In the genomic region with DNA sequence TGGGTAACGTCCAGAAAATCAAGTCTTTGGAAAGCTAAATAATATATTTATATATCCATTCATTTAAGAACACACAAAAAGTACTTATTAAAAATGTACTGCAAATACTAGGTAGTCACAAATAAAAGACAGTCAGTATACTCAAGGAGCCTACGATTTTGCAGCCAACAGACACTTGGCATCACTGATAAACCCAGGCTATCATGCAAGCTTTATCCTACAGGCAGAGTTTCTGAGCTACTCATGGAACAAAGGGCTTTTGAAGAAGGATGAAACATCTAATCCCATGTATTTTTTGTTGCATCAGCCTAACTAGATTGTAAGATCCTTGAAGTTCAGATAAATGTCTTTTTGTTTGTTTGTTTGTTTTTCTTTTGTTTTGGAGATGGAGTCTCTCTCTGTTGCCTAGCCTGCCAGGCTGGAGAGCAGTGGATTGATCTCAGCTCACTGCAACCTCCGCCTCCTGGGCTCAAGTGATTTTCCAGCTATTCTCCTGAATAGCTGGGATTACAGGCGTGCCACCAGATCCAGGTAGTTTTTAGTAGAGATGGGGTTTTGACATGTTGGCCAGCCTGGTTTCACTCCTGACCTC, we compare ENCODE assay signal across 1 cellular context.
TF ChIP-seq lines count a peak whose summit lies in the region.

No MANE protein-coding gene starts in this region.

TF ChIP-seq in GM23338, 12 proteins besides CTCF, POLR2A, EP300 and RAD21 (continued from another document):
- TF ChIP-seq REST (IDR thresholded peaks at IDR 0.05; ENCODE audit: unreplicated experiment) (no peak), EZH2 (IDR thresholded peaks at IDR 0.05; ENCODE audit: low read depth, unreplicated experiment) (no peak), ETS1 (IDR thresholded peaks at IDR 0.05) (no peak)
- TF ChIP-seq, protein P1, sequence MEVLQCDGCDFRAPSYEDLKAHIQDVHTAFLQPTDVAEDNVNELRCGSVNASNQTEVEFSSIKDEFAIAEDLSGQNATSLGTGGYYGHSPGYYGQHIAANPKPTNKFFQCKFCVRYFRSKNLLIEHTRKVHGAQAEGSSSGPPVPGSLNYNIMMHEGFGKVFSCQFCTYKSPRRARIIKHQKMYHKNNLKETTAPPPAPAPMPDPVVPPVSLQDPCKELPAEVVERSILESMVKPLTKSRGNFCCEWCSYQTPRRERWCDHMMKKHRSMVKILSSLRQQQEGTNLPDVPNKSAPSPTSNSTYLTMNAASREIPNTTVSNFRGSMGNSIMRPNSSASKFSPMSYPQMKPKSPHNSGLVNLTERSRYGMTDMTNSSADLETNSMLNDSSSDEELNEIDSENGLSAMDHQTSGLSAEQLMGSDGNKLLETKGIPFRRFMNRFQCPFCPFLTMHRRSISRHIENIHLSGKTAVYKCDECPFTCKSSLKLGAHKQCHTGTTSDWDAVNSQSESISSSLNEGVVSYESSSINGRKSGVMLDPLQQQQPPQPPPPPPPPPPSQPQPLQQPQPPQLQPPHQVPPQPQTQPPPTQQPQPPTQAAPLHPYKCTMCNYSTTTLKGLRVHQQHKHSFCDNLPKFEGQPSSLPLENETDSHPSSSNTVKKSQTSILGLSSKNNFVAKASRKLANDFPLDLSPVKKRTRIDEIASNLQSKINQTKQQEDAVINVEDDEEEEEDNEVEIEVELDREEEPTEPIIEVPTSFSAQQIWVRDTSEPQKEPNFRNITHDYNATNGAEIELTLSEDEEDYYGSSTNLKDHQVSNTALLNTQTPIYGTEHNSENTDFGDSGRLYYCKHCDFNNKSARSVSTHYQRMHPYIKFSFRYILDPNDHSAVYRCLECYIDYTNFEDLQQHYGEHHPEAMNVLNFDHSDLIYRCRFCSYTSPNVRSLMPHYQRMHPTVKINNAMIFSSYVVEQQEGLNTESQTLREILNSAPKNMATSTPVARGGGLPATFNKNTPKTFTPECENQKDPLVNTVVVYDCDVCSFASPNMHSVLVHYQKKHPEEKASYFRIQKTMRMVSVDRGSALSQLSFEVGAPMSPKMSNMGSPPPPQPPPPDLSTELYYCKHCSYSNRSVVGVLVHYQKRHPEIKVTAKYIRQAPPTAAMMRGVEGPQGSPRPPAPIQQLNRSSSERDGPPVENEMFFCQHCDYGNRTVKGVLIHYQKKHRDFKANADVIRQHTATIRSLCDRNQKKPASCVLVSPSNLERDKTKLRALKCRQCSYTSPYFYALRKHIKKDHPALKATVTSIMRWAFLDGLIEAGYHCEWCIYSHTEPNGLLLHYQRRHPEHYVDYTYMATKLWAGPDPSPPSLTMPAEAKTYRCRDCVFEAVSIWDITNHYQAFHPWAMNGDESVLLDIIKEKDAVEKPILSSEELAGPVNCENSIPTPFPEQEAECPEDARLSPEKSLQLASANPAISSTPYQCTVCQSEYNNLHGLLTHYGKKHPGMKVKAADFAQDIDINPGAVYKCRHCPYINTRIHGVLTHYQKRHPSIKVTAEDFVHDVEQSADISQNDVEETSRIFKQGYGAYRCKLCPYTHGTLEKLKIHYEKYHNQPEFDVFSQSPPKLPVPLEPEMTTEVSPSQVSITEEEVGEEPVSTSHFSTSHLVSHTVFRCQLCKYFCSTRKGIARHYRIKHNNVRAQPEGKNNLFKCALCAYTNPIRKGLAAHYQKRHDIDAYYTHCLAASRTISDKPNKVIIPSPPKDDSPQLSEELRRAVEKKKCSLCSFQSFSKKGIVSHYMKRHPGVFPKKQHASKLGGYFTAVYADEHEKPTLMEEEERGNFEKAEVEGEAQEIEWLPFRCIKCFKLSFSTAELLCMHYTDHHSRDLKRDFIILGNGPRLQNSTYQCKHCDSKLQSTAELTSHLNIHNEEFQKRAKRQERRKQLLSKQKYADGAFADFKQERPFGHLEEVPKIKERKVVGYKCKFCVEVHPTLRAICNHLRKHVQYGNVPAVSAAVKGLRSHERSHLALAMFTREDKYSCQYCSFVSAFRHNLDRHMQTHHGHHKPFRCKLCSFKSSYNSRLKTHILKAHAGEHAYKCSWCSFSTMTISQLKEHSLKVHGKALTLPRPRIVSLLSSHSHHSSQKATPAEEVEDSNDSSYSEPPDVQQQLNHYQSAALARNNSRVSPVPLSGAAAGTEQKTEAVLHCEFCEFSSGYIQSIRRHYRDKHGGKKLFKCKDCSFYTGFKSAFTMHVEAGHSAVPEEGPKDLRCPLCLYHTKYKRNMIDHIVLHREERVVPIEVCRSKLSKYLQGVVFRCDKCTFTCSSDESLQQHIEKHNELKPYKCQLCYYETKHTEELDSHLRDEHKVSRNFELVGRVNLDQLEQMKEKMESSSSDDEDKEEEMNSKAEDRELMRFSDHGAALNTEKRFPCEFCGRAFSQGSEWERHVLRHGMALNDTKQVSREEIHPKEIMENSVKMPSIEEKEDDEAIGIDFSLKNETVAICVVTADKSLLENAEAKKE (CRISPR knock-in tag; IDR thresholded peaks at IDR 0.05): no peak; the same call in 1 of the 2 replicates
